8 cellular contexts compared by ENCODE assay signal in genomic region chr20:13220194-13220856, GRCh38. TPM values are rescaled to one million over a fixed set of nuclear protein-coding genes. Genes with fewer than 3 reads are reported as not detected.
DNase-seq lines count a peak whose midpoint lies in the region; ATAC-seq and TF ChIP-seq lines count a peak whose summit lies in the region.

No MANE protein-coding gene starts in this region.

- H3K36me3 Mint-ChIP-seq in activated CD4-positive, alpha-beta T cell treated with anti-CD3 and anti-CD28 coated beads, Interleukin-2, amount 10 ng/mL, durations not matched to agents 24 days and 14 days (ENCODE audit: low read depth) = peaks cover 3% of the 10 kb centered on the region
- peaks cover 2% of the 10 kb centered on the region for H3K36me3 Mint-ChIP-seq in effector memory CD8-positive, alpha-beta T cell (ENCODE audit: insufficient read depth)
- no peaks in the 10 kb centered on the region for H3K36me3 Mint-ChIP-seq in memory B cell

- H3K4me3 Mint-ChIP-seq in activated CD4-positive, alpha-beta T cell treated with anti-CD3 and anti-CD28 coated beads, Interleukin-2, amount 10 ng/mL, durations not matched to agents 24 days and 14 days = peak overlapping the region; percentile 85
- H3K4me3 Mint-ChIP-seq in effector memory CD8-positive, alpha-beta T cell = peak overlapping the region; percentile 81
- peak overlapping the region; percentile 21 for H3K4me3 Mint-ChIP-seq in memory B cell

- H3K36me3 ChIP-seq in ACC112 (ENCODE audit: insufficient read depth, low read length) (no peaks in the 10 kb centered on the region), HCT116 (ENCODE audit: control insufficient read depth in 1 of 2, insufficient read depth in 2 of 2, low read length in 2 of 2) (no peaks in the 10 kb centered on the region)

- H3K27ac Mint-ChIP-seq in activated CD4-positive, alpha-beta T cell treated with anti-CD3 and anti-CD28 coated beads, Interleukin-2, amount 10 ng/mL, durations not matched to agents 24 days and 14 days = peak overlapping the region; percentile 82
- peak overlapping the region in 1 of 2 donors; percentile 19 for H3K27ac Mint-ChIP-seq in effector memory CD8-positive, alpha-beta T cell
- no peak overlapping the region for H3K27ac Mint-ChIP-seq in memory B cell

- no peaks in the 10 kb centered on the region for H3K4me1 ChIP-seq in ACC112 (ENCODE audit: control insufficient read depth, insufficient read depth, low read length, unreplicated experiment)
- peaks cover 4 to 11% of the 10 kb centered on the region in 2 experiments; a peak in 3 of 4 replicates for H3K4me1 ChIP-seq in HCT116 (ENCODE audit: control insufficient read depth in 1 of 2, insufficient read depth in 2 of 2, low read length in 2 of 2)

- no peaks in the 10 kb centered on the region for H3K9me2 ChIP-seq in HCT116 (ENCODE audit: insufficient read depth)

- DNase-seq in HCT116 (ENCODE audit: low read depth, low spot score) = no peak
- peak; percentile 77 for DNase-seq in activated CD4-positive, alpha-beta T cell treated with anti-CD3 and anti-CD28 coated beads, Interleukin-2, amount 10 ng/mL, durations not matched to agents 24 days and 14 days
- DNase-seq in effector memory CD8-positive, alpha-beta T cell = peak in 1 of 3 experiments; percentile 2
- no peak for DNase-seq in memory B cell (ENCODE audit: low spot score in 2 of 2)
- DNase-seq in stimulated activated naive CD8-positive, alpha-beta T cell treated with anti-CD3 and anti-CD28 coated beads, Interleukin-15, Interleukin-2, amounts not matched to agents 100 U/mL and 50 U/mL, for 24 hours = peak; percentile 46

- no peaks in the 10 kb centered on the region for H3K9me3 Mint-ChIP-seq in activated CD4-positive, alpha-beta T cell treated with anti-CD3 and anti-CD28 coated beads, Interleukin-2, amount 10 ng/mL, durations not matched to agents 24 days and 14 days
- no peaks in the 10 kb centered on the region for H3K9me3 Mint-ChIP-seq in effector memory CD8-positive, alpha-beta T cell
- H3K9me3 Mint-ChIP-seq in memory B cell = no peaks in the 10 kb centered on the region

- peak overlapping the region; percentile 24 for H2AFZ ChIP-seq in ACC112 (ENCODE audit: low read length, unreplicated experiment)
- no peak overlapping the region for H2AFZ ChIP-seq in HCT116 (ENCODE audit: low read depth, low read length, poor library complexity, severe bottlenecking)

- RAD21 ChIA-PET in HCT116 (lab: Charles Lee; ENCODE audit: low non-redundant PET in 1 of 2, low total read pairs in 2 of 2, uncharacterized antibody in 2 of 2, unreplicated experiment in 2 of 2) = no interaction called here

- H3K27me3 ChIP-seq in ACC112 (ENCODE audit: insufficient read depth, low read length) = peaks cover 76% of the 10 kb centered on the region
- H3K27me3 ChIP-seq in HCT116 (ENCODE audit: insufficient read depth, low read length) = peaks cover 60% of the 10 kb centered on the region

- TF ChIP-seq POLR2A in HCT116 (IDR thresholded peaks at IDR 0.05; ENCODE audit: borderline replicate concordance, extremely low read depth, insufficient read depth, insufficient read length) = no peak

- no peak overlapping the region for H3K27ac ChIP-seq in ACC112 (ENCODE audit: low read depth, low read length)
- no peak overlapping the region for H3K27ac ChIP-seq in HCT116 (ENCODE audit: low read depth, low read length)

- peaks cover 16% of the 10 kb centered on the region for H3K4me1 Mint-ChIP-seq in activated CD4-positive, alpha-beta T cell treated with anti-CD3 and anti-CD28 coated beads, Interleukin-2, amount 10 ng/mL, durations not matched to agents 24 days and 14 days
- H3K4me1 Mint-ChIP-seq in effector memory CD8-positive, alpha-beta T cell (ENCODE audit: low read depth in 2 of 2) = peaks cover 4 to 6% of the 10 kb centered on the region in 2 donors
- H3K4me1 Mint-ChIP-seq in memory B cell = peaks cover 3% of the 10 kb centered on the region

- no peaks in the 10 kb centered on the region for H3K79me2 ChIP-seq in ACC112 (ENCODE audit: control insufficient read depth, insufficient read depth, low read length, unreplicated experiment)
- no peaks in the 10 kb centered on the region for H3K79me2 ChIP-seq in HCT116 (ENCODE audit: insufficient read depth, low read length)

- no peaks in the 10 kb centered on the region for H4K20me1 ChIP-seq in HCT116 (ENCODE audit: insufficient read depth)

- no peak overlapping the region for H3K9ac ChIP-seq in HCT116 (ENCODE audit: low read length)

- H3K4me2 ChIP-seq in HCT116 (ENCODE audit: low read length) = peak overlapping the region; percentile 75

- intact Hi-C loops in HCT116 (cut with micrococcal nuclease) = no loop called here
- intact Hi-C loops in activated CD4-positive, alpha-beta T cell treated with anti-CD3 and anti-CD28 coated beads, Interleukin-2, amount 10 ng/mL, durations not matched to agents 24 days and 14 days (cut with micrococcal nuclease) = loop anchor here (2.0 to 10.0 kb wide), 3 partner anchors 26 to 564 kb away; partner anchors contain the start of genes ESF1 and NDUFAF5

- no peak for TF ChIP-seq CTCF in HCT116 (IDR thresholded peaks at IDR 0.05 in 2 of 3, conservative IDR thresholded peaks at IDR 0.05 in 1 of 3; ENCODE audit: borderline replicate concordance in 1 of 3, insufficient read depth in 1 of 3, low read depth in 2 of 3, low read length in 2 of 3)

- BruUV-seq in HCT116 (replicated peaks; lab: Mats Ljungman, UMichigan) = no TSS peak

- H3K9me3 ChIP-seq in HCT116 (ENCODE audit: control insufficient read depth in 1 of 2, insufficient read depth in 1 of 2, low read depth in 1 of 2, low read length in 2 of 2) = no peaks in the 10 kb centered on the region

- ATAC-seq in HCT116 (no peak), memory B cell (ENCODE audit: low read depth) (no peak), HG02571 (IDR thresholded peaks at IDR 0.05; ENCODE audit: unreplicated experiment) (no peak), GM18861 (IDR thresholded peaks at IDR 0.05; ENCODE audit: unreplicated experiment) (no peak)
- ATAC-seq in effector memory CD8-positive, alpha-beta T cell (replicated peaks) = peak; percentile 18
- ATAC-seq in stimulated activated naive CD8-positive, alpha-beta T cell treated with anti-CD3 and anti-CD28 coated beads, Interleukin-15, Interleukin-2, amounts not matched to agents 100 U/mL and 50 U/mL, for 24 hours = peak; percentile 30

- H3K27me3 Mint-ChIP-seq in activated CD4-positive, alpha-beta T cell treated with anti-CD3 and anti-CD28 coated beads, Interleukin-2, amount 10 ng/mL, durations not matched to agents 24 days and 14 days = peaks cover 68% of the 10 kb centered on the region
- peaks cover 38 to 61% of the 10 kb centered on the region in 2 donors for H3K27me3 Mint-ChIP-seq in effector memory CD8-positive, alpha-beta T cell
- H3K27me3 Mint-ChIP-seq in memory B cell = peaks cover 10% of the 10 kb centered on the region

- CTCF ChIA-PET in HCT116 (lab: Charles Lee) = no interaction called here

- no peak for TF ChIP-seq RAD21 in HCT116 (IDR thresholded peaks at IDR 0.05; ENCODE audit: low read depth)

- peak overlapping the region; percentile 72 for H3K4me3 ChIP-seq in ACC112 (ENCODE audit: low read depth, low read length)
- H3K4me3 ChIP-seq in HCT116 (replicated peaks in 1 of 2; ENCODE audit: low read depth in 1 of 2, low read length in 2 of 2) = peak overlapping the region; percentile 39 to 51

- POLR2A ChIA-PET in HCT116 (lab: Charles Lee) = no interaction called here

TF ChIP-seq in HCT116, 20 proteins besides CTCF, POLR2A, EP300 and RAD21:
- TF ChIP-seq ATF3 (IDR thresholded peaks at IDR 0.05) (no peak), CBX3 (IDR thresholded peaks at IDR 0.05; ENCODE audit: low read depth) (no peak), SIN3A (IDR thresholded peaks at IDR 0.05; ENCODE audit: low read depth) (no peak), SP1 (IDR thresholded peaks at IDR 0.05; ENCODE audit: low read depth) (no peak), REST (IDR thresholded peaks at IDR 0.05; ENCODE audit: low read depth) (no peak), ZNF274 (IDR thresholded peaks at IDR 0.05; ENCODE audit: low read depth, low read length) (no peak), POLR2AphosphoS5 (IDR thresholded peaks at IDR 0.05; ENCODE audit: low read depth, low read length) (no peak), SRF (IDR thresholded peaks at IDR 0.05; ENCODE audit: low read depth) (no peak)

RNA-seq across cellular contexts. Expression of gene ISM1, which starts 0.7 kb away (rescaled TPM):
- 0.37 TPM for total RNA-seq in HCT116 (2021; ENCODE audit: unreplicated experiment)
- 0.29 and 0.34 TPM in 2 replicates for polyA plus RNA-seq in HCT116 (2012)
- total RNA-seq in activated CD4-positive, alpha-beta T cell treated with anti-CD3 and anti-CD28 coated beads, Interleukin-2, amount 10 ng/mL, durations not matched to agents 24 days and 14 days = 5.3 and 5.4 TPM in 2 replicates

Comparison
In these comparisons a context has a peak if more than half of its experiments do, and no peak if none do; other contexts are left out.
1. ATAC-seq: peak in effector memory CD8-positive, alpha-beta T cell (single experiment) and stimulated activated naive CD8-positive, alpha-beta T cell treated with anti-CD3 and anti-CD28 coated beads, Interleukin-15, Interleukin-2, amounts not matched to agents 100 U/mL and 50 U/mL, for 24 hours (single experiment); none in HCT116 (single experiment), memory B cell (single experiment), HG02571 (single experiment) and GM18861 (single experiment).
2. DNase-seq: peak in activated CD4-positive, alpha-beta T cell treated with anti-CD3 and anti-CD28 coated beads, Interleukin-2, amount 10 ng/mL, durations not matched to agents 24 days and 14 days (single experiment) and stimulated activated naive CD8-positive, alpha-beta T cell treated with anti-CD3 and anti-CD28 coated beads, Interleukin-15, Interleukin-2, amounts not matched to agents 100 U/mL and 50 U/mL, for 24 hours (single experiment); none in HCT116 (single experiment) and memory B cell (0 of 2).
3. H3K4me3 Mint-ChIP-seq: peak in every context shown above with its lines; median percentile 85 in activated CD4-positive, alpha-beta T cell treated with anti-CD3 and anti-CD28 coated beads, Interleukin-2, amount 10 ng/mL, durations not matched to agents 24 days and 14 days; 81 in effector memory CD8-positive, alpha-beta T cell; 21 in memory B cell.